In the genomic region with DNA sequence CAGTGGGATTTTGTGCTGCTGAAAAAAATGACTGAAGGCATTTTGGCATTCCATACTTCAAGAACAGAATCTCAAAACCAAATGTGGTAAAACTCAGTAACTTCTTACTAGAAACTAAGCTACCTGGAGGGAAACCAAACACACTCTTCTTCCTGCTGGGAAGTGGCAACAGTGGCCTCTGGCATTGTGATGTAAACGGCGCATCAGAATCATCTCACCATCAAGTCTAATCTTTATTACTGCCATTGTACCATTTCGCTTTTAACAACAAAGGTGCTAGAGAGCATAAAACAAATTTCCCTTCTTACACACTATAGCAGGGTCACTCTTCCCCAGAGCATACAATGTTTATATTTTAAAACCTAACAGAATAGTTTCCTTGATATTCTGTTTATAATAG, we compare ENCODE assay signal across 2 cellular contexts.
TF ChIP-seq lines count a peak whose summit lies in the region.

No MANE protein-coding gene starts in this region.

TF ChIP-seq in GM23338, 12 proteins besides CTCF, POLR2A, EP300 and RAD21 (continued from another document):
- TF ChIP-seq, protein P1, sequence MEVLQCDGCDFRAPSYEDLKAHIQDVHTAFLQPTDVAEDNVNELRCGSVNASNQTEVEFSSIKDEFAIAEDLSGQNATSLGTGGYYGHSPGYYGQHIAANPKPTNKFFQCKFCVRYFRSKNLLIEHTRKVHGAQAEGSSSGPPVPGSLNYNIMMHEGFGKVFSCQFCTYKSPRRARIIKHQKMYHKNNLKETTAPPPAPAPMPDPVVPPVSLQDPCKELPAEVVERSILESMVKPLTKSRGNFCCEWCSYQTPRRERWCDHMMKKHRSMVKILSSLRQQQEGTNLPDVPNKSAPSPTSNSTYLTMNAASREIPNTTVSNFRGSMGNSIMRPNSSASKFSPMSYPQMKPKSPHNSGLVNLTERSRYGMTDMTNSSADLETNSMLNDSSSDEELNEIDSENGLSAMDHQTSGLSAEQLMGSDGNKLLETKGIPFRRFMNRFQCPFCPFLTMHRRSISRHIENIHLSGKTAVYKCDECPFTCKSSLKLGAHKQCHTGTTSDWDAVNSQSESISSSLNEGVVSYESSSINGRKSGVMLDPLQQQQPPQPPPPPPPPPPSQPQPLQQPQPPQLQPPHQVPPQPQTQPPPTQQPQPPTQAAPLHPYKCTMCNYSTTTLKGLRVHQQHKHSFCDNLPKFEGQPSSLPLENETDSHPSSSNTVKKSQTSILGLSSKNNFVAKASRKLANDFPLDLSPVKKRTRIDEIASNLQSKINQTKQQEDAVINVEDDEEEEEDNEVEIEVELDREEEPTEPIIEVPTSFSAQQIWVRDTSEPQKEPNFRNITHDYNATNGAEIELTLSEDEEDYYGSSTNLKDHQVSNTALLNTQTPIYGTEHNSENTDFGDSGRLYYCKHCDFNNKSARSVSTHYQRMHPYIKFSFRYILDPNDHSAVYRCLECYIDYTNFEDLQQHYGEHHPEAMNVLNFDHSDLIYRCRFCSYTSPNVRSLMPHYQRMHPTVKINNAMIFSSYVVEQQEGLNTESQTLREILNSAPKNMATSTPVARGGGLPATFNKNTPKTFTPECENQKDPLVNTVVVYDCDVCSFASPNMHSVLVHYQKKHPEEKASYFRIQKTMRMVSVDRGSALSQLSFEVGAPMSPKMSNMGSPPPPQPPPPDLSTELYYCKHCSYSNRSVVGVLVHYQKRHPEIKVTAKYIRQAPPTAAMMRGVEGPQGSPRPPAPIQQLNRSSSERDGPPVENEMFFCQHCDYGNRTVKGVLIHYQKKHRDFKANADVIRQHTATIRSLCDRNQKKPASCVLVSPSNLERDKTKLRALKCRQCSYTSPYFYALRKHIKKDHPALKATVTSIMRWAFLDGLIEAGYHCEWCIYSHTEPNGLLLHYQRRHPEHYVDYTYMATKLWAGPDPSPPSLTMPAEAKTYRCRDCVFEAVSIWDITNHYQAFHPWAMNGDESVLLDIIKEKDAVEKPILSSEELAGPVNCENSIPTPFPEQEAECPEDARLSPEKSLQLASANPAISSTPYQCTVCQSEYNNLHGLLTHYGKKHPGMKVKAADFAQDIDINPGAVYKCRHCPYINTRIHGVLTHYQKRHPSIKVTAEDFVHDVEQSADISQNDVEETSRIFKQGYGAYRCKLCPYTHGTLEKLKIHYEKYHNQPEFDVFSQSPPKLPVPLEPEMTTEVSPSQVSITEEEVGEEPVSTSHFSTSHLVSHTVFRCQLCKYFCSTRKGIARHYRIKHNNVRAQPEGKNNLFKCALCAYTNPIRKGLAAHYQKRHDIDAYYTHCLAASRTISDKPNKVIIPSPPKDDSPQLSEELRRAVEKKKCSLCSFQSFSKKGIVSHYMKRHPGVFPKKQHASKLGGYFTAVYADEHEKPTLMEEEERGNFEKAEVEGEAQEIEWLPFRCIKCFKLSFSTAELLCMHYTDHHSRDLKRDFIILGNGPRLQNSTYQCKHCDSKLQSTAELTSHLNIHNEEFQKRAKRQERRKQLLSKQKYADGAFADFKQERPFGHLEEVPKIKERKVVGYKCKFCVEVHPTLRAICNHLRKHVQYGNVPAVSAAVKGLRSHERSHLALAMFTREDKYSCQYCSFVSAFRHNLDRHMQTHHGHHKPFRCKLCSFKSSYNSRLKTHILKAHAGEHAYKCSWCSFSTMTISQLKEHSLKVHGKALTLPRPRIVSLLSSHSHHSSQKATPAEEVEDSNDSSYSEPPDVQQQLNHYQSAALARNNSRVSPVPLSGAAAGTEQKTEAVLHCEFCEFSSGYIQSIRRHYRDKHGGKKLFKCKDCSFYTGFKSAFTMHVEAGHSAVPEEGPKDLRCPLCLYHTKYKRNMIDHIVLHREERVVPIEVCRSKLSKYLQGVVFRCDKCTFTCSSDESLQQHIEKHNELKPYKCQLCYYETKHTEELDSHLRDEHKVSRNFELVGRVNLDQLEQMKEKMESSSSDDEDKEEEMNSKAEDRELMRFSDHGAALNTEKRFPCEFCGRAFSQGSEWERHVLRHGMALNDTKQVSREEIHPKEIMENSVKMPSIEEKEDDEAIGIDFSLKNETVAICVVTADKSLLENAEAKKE (CRISPR knock-in tag; IDR thresholded peaks at IDR 0.05): no peak
- TF ChIP-seq, protein P2, sequence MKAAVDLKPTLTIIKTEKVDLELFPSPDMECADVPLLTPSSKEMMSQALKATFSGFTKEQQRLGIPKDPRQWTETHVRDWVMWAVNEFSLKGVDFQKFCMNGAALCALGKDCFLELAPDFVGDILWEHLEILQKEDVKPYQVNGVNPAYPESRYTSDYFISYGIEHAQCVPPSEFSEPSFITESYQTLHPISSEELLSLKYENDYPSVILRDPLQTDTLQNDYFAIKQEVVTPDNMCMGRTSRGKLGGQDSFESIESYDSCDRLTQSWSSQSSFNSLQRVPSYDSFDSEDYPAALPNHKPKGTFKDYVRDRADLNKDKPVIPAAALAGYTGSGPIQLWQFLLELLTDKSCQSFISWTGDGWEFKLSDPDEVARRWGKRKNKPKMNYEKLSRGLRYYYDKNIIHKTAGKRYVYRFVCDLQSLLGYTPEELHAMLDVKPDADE (IDR thresholded peaks at IDR 0.05): no peak
- no peak for TF ChIP-seq POLR2AphosphoS5 (IDR thresholded peaks at IDR 0.05; ENCODE audit: low read depth)
- TF ChIP-seq ZNF331 (CRISPR knock-in tag; IDR thresholded peaks at IDR 0.05; ENCODE audit: low read depth): no peak
- no peak for TF ChIP-seq NANOG (IDR thresholded peaks at IDR 0.05; ENCODE audit: borderline replicate concordance)
- no peak for TF ChIP-seq JUNB (IDR thresholded peaks at IDR 0.05; ENCODE audit: unreplicated experiment)
- no peak for TF ChIP-seq EZH2phosphoT487 (IDR thresholded peaks at IDR 0.05; ENCODE audit: unreplicated experiment)
- TF ChIP-seq, protein P3, sequence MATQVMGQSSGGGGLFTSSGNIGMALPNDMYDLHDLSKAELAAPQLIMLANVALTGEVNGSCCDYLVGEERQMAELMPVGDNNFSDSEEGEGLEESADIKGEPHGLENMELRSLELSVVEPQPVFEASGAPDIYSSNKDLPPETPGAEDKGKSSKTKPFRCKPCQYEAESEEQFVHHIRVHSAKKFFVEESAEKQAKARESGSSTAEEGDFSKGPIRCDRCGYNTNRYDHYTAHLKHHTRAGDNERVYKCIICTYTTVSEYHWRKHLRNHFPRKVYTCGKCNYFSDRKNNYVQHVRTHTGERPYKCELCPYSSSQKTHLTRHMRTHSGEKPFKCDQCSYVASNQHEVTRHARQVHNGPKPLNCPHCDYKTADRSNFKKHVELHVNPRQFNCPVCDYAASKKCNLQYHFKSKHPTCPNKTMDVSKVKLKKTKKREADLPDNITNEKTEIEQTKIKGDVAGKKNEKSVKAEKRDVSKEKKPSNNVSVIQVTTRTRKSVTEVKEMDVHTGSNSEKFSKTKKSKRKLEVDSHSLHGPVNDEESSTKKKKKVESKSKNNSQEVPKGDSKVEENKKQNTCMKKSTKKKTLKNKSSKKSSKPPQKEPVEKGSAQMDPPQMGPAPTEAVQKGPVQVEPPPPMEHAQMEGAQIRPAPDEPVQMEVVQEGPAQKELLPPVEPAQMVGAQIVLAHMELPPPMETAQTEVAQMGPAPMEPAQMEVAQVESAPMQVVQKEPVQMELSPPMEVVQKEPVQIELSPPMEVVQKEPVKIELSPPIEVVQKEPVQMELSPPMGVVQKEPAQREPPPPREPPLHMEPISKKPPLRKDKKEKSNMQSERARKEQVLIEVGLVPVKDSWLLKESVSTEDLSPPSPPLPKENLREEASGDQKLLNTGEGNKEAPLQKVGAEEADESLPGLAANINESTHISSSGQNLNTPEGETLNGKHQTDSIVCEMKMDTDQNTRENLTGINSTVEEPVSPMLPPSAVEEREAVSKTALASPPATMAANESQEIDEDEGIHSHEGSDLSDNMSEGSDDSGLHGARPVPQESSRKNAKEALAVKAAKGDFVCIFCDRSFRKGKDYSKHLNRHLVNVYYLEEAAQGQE (IDR thresholded peaks at IDR 0.05; ENCODE audit: unreplicated experiment): no peak
- TF ChIP-seq STAT1 (IDR thresholded peaks at IDR 0.05; ENCODE audit: unreplicated experiment): no peak
TF ChIP-seq in GM23338: peak in this region for 0.

TF ChIP-seq in K562, 482 proteins besides CTCF, POLR2A, EP300 and RAD21 (continued from another document):
- TF ChIP-seq ZNF76 (CRISPR knock-in tag; IDR thresholded peaks at IDR 0.05; ENCODE audit: borderline replicate concordance) (no peak), EWSR1 (IDR thresholded peaks at IDR 0.05; ENCODE audit: borderline replicate concordance, low read depth, partially characterized antibody) (no peak), CHD4 (IDR thresholded peaks at IDR 0.05; ENCODE audit: insufficient read depth, insufficient replicate concordance, low read depth, low read length, poor library complexity, severe bottlenecking) (no peak), MYBL2 (IDR thresholded peaks at IDR 0.05; ENCODE audit: low read depth) (no peak), MYBL2 (CRISPR knock-in tag; IDR thresholded peaks at IDR 0.05; ENCODE audit: borderline replicate concordance) (no peak), HEY1 (CRISPR knock-in tag; IDR thresholded peaks at IDR 0.05; ENCODE audit: borderline replicate concordance) (no peak), MEIS2 (IDR thresholded peaks at IDR 0.05; ENCODE audit: partially characterized antibody) (no peak), RBM17 (IDR thresholded peaks at IDR 0.05; ENCODE audit: borderline replicate concordance, low read depth, low read length) (no peak), ARID1B (IDR thresholded peaks at IDR 0.05) (no peak)
- TF ChIP-seq, protein P4, sequence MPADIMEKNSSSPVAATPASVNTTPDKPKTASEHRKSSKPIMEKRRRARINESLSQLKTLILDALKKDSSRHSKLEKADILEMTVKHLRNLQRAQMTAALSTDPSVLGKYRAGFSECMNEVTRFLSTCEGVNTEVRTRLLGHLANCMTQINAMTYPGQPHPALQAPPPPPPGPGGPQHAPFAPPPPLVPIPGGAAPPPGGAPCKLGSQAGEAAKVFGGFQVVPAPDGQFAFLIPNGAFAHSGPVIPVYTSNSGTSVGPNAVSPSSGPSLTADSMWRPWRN (IDR thresholded peaks at IDR 0.05; ENCODE audit: low read depth): no peak
